ENCODE assay signal across 8 cellular contexts in the genomic region with DNA sequence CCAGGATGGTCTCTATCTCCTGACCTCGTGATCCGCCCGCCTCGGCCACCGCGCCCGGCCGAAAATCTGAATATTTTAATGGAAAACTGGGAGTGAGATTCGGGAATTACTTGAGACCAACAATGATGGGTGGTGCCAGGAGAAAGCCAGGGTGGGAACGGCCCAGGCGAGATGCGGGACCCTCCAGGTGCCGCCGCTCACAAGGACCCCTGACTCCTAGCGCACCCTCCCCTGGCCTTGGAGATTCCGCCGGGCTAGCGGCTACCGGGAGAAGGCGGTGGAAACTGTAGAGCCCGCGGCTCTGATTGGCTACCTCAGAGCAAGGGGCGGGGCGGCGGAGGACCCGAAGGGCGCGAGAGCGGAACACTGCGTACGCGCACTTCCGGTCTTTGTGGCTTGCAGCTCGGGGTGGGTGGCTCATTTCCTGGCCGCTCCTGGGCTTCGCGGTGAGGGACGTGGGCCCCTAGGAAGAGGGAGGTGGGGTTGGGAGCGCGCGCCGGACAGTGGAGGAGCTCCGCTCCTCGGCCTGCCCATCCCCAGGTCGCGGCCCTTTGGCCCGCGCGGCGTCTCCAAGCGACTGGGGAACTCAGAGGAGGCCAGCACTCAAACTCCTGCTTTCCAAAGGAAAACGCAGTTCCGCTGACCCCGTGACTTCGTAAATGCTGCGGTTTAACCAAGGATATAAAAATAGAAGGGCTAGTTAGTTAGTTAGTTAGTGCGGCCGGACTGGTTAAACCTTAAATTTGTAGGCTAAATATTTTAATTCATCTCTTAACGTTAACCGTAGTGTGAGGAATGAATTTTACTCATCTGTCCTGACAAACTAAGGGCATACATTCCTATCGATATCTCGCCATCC. TPM values are rescaled to one million over a fixed set of nuclear protein-coding genes. Genes with fewer than 3 reads are reported as not detected.
A peak's percentile ranks its signal among the peaks of the same experiment; 100 is the strongest.
DNase-seq lines count a peak whose midpoint lies in the region; ATAC-seq lines count a peak whose summit lies in the region.

A gene (plus strand): TSS at position 371 of the 859 bp plus-strand sequence. CDS start 1,437 bp downstream, outside the sequence.

- DNase-seq in COLO668 (lab: John Stamatoyannopoulos, UW; ENCODE audit: unreplicated experiment) (peak; percentile 99), HT1080 (ENCODE audit: low read depth) (peak; percentile 97), NOMO-1 treated with DMSO at 0.1 percent for 48 hours (lab: John Stamatoyannopoulos, UW; ENCODE audit: unreplicated experiment) (peak; percentile 95), mesendoderm (peak; percentile 99)
- peak; percentile 97 for DNase-seq in activated CD8-positive, alpha-beta memory T cell treated with anti-CD3 and anti-CD28 coated beads, Interleukin-2, amount 10 ng/mL, durations not matched to agents 7 days and 5 days
- DNase-seq in stimulated activated CD8-positive, alpha-beta memory T cell treated with anti-CD3 and anti-CD28 coated beads, Interleukin-15, amount 100 ng/mL, for 1 hour (ENCODE audit: low read depth): peak; percentile 92

- no peak within 1 kb of the TSS for H2BK120ac ChIP-seq in mesendoderm (ENCODE audit: low read depth, low read length)

- peak within 1 kb of the TSS; percentile 98 for H3K23ac ChIP-seq in mesendoderm (ENCODE audit: low read length)

- H3K79me1 ChIP-seq in mesendoderm (ENCODE audit: low read length): peaks cover 9% of the 10 kb centered on the region

- H3K4me1 Mint-ChIP-seq in activated CD8-positive, alpha-beta memory T cell treated with anti-CD3 and anti-CD28 coated beads, Interleukin-2, amount 10 ng/mL, durations not matched to agents 7 days and 5 days: peaks cover 11% of the 10 kb centered on the region

- no peaks in the 10 kb centered on the region for H3K27me3 Mint-ChIP-seq in activated CD8-positive, alpha-beta memory T cell treated with anti-CD3 and anti-CD28 coated beads, Interleukin-2, amount 10 ng/mL, durations not matched to agents 7 days and 5 days

- peaks cover 7% of the 10 kb centered on the region for H3K79me2 ChIP-seq in mesendoderm (ENCODE audit: control insufficient read depth, insufficient read depth, low read length)

- H3K56ac ChIP-seq in mesendoderm (ENCODE audit: low read length): peak within 1 kb of the TSS; percentile 91

- CTCF ChIA-PET in activated CD8-positive, alpha-beta memory T cell treated with anti-CD3 and anti-CD28 coated beads, Interleukin-2, amount 10 ng/mL, durations not matched to agents 7 days and 5 days (lab: Charles Lee): interaction anchor here (0.9 to 2.4 kb wide), 9 partner anchors 10 to 211 kb away, joined by 3 to 11 read pairs (median 3); a partner anchor contains a TSS

- H2AK5ac ChIP-seq in mesendoderm (ENCODE audit: low read length): no peak within 1 kb of the TSS

- peaks cover 41% of the 10 kb centered on the region for H3K36me3 Mint-ChIP-seq in activated CD8-positive, alpha-beta memory T cell treated with anti-CD3 and anti-CD28 coated beads, Interleukin-2, amount 10 ng/mL, durations not matched to agents 7 days and 5 days

- peak; percentile 98 for ATAC-seq in GM21360 (IDR thresholded peaks at IDR 0.05; ENCODE audit: unreplicated experiment)
- peak; percentile 99 for ATAC-seq in activated CD8-positive, alpha-beta memory T cell treated with anti-CD3 and anti-CD28 coated beads, Interleukin-2, amount 10 ng/mL, durations not matched to agents 7 days and 5 days

- H4K8ac ChIP-seq in mesendoderm (ENCODE audit: low read depth, low read length): peak within 1 kb of the TSS; percentile 58

- peak within 1 kb of the TSS; percentile 98 for H3K27ac ChIP-seq in mesendoderm (ENCODE audit: low read depth, low read length)

- peak within 1 kb of the TSS; percentile 81 for H3K4ac ChIP-seq in mesendoderm (ENCODE audit: low read depth, low read length)

- peak within 1 kb of the TSS; percentile 59 for H3K4me2 ChIP-seq in mesendoderm (ENCODE audit: low read length)

- peak within 1 kb of the TSS; percentile 84 for H4K5ac ChIP-seq in mesendoderm (ENCODE audit: low read length)

- H2BK15ac ChIP-seq in mesendoderm (replicated peaks; ENCODE audit: low read depth): no peak within 1 kb of the TSS

- peak within 1 kb of the TSS; percentile 94 for H3K27ac Mint-ChIP-seq in activated CD8-positive, alpha-beta memory T cell treated with anti-CD3 and anti-CD28 coated beads, Interleukin-2, amount 10 ng/mL, durations not matched to agents 7 days and 5 days

- WGBS in mesendoderm (ENCODE audit: extremely low coverage, insufficient coverage, low lambda C conversion rate): no CpG with 5 or more reads among the region's 62 CpGs

- peaks cover 6% of the 10 kb centered on the region for H3K4me1 ChIP-seq in endocrine pancreas (ENCODE audit: control insufficient read depth, insufficient read depth, low read length)
- H3K4me1 ChIP-seq in mesendoderm (ENCODE audit: control insufficient read depth, low read depth, low read length): peaks cover 2% of the 10 kb centered on the region

- H3K27me3 ChIP-seq in endocrine pancreas (ENCODE audit: control insufficient read depth, insufficient read depth, low read length) (no peaks in the 10 kb centered on the region), mesendoderm (ENCODE audit: insufficient read depth, low read length, poor library complexity) (no peaks in the 10 kb centered on the region)

- H3K18ac ChIP-seq in mesendoderm (ENCODE audit: low read length): peak within 1 kb of the TSS; percentile 69

- H3K4me3 ChIP-seq in endocrine pancreas (ENCODE audit: control insufficient read depth, insufficient read depth, low read length) (peak within 1 kb of the TSS; percentile 97), mesendoderm (ENCODE audit: low read length) (peak within 1 kb of the TSS; percentile 79)

- peak within 1 kb of the TSS; percentile 91 for H3K4me3 Mint-ChIP-seq in activated CD8-positive, alpha-beta memory T cell treated with anti-CD3 and anti-CD28 coated beads, Interleukin-2, amount 10 ng/mL, durations not matched to agents 7 days and 5 days

- peak within 1 kb of the TSS; percentile 54 for H2BK5ac ChIP-seq in mesendoderm (ENCODE audit: low read length)

- H3K9me3 ChIP-seq in endocrine pancreas (ENCODE audit: control insufficient read depth, low read length): peaks cover 2% of the 10 kb centered on the region

- H3K36me3 ChIP-seq in endocrine pancreas (ENCODE audit: control insufficient read depth, insufficient read depth, low read length): peaks cover 21% of the 10 kb centered on the region
- H3K36me3 ChIP-seq in mesendoderm (ENCODE audit: control insufficient read depth, insufficient read depth, low read length): peaks cover 2% of the 10 kb centered on the region

- H3K9me3 Mint-ChIP-seq in activated CD8-positive, alpha-beta memory T cell treated with anti-CD3 and anti-CD28 coated beads, Interleukin-2, amount 10 ng/mL, durations not matched to agents 7 days and 5 days (ENCODE audit: low read depth): peaks cover 14% of the 10 kb centered on the region

- H3K9ac ChIP-seq in endocrine pancreas (ENCODE audit: control insufficient read depth, insufficient read depth, low read length) (peak within 1 kb of the TSS; percentile 82), mesendoderm (ENCODE audit: low read length) (peak within 1 kb of the TSS; percentile 86)

RNA-seq across cellular contexts. Expression of the gene that starts here (rescaled TPM):
- 5.0 and 5.1 TPM in 2 replicates for total RNA-seq in HT1080 (2014; rRNA removed; shearing (Covaris generic))
- polyA plus RNA-seq in HT1080 (2015; cell fraction: cytosol; rRNA removed): 5.2 and 6.7 TPM in 2 replicates
- polyA plus RNA-seq in HT1080 (2015; cell fraction: nucleus; rRNA removed): 16.5 and 17.5 TPM in 2 replicates
- 10 to 100 TPM; 10.8 to 13.1 TPM for total RNA-seq in activated CD8-positive, alpha-beta memory T cell treated with anti-CD3 and anti-CD28 coated beads, Interleukin-2, amount 10 ng/mL, durations not matched to agents 7 days and 5 days
- polyA plus RNA-seq in mesendoderm (2013, experiment 1 of 2): 16.3 TPM
- 16.2 TPM for polyA plus RNA-seq in mesendoderm (2013, experiment 2 of 2)

Comparison
In these comparisons a context has a peak if more than half of its experiments do, and no peak if none do; other contexts are left out.
1. Peak in every context shown above with its lines: DNase-seq, ATAC-seq, H3K4me3 ChIP-seq and H3K27ac ChIP-seq.